Comparison of ENCODE assay signal across 14 cellular contexts in the genomic region with DNA sequence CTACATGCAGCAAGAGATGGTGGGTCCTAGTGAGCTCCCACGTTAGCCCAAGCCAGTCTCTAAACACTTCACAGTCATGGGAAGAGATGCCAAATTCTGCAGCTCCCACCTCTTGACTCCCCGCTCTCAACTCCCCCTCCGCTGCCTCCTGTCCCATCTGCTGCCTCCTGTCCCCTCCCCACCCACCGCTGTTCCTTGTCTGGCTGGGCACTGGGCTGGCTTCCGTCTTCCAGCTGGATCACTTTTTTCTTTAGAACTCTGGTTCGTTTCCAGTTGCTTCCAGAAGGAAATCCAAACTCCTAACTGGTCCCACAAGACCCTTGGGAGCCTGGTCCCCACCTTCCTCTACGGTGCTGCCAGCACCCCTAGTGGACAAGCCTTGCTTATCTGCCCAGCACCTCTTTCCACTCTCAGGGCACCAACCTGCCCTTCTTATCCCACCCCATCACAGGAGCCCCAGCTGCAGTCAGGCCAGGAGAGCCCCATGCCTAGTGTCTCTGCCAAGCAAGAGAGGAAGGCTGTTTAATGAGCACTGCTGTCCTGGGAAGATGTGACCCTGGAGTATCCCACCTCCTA. TPM values are rescaled to one million over a fixed set of nuclear protein-coding genes. Genes with fewer than 3 reads are reported as not detected.
DNase-seq lines count a peak whose midpoint lies in the region; ATAC-seq, FAIRE-seq and TF ChIP-seq lines count a peak whose summit lies in the region.
"Had no signal": no experiment of that assay in that cellular context is flagged by ENCODE, and none has a peak within 500 bp of the region (broad histone marks: within the 10 kb centered on the region; RNA-seq: fewer than 3 reads in every experiment).

No MANE protein-coding gene starts in this region.

- in situ Hi-C loops in GM12878 (cut with MboI), result no loop called here

- peak; percentile 2 for TF ChIP-seq CTCF in AG09319 (IDR thresholded peaks at IDR 0.05; ENCODE audit: low read depth, low read length)
- peak; percentile 5 to 66 (median 58); a peak in 4 of 6 replicates for TF ChIP-seq CTCF in HCT116 (IDR thresholded peaks at IDR 0.05 in 2 of 3, conservative IDR thresholded peaks at IDR 0.05 in 1 of 3; ENCODE audit: borderline replicate concordance in 1 of 3, insufficient read depth in 1 of 3, low read depth in 2 of 3, low read length in 2 of 3)
- TF ChIP-seq CTCF in GM12878 (IDR thresholded peaks at IDR 0.05 in 2 of 3, conservative IDR thresholded peaks at IDR 0.05 in 1 of 3; ENCODE audit: control insufficient read depth in 2 of 3, extremely low read depth in 1 of 3, insufficient read depth in 1 of 3, low read depth in 3 of 3, low read length in 3 of 3), result peak in 2 of 3 experiments; percentile 14 to 30; a peak in 1 of 6 replicates
- TF ChIP-seq CTCF in kidney epithelial cell (IDR thresholded peaks at IDR 0.05; ENCODE audit: insufficient read depth, low read length, poor library complexity, severe bottlenecking), result peak; percentile 3

- H3K4me3 ChIP-seq in HCT116 (replicated peaks in 1 of 2; ENCODE audit: low read depth in 1 of 2, low read length in 2 of 2) (no peak overlapping the region), GM12878 (no peak overlapping the region), kidney epithelial cell (ENCODE audit: low read depth, low read length) (no peak overlapping the region)

- H3K9ac ChIP-seq in HCT116 (ENCODE audit: low read length) (no peak overlapping the region), GM12878 (ENCODE audit: control insufficient read depth, insufficient read depth, low read length) (no peak overlapping the region)

- WGBS in GM12878 (ENCODE audit: insufficient coverage, insufficient replicate concordance, low lambda C conversion rate, missing lambda C conversion rate), result 19% methylated on average over 5 of the region's 7 CpGs

- H3K9me3 Mint-ChIP-seq in stimulated activated naive B cell treated with anti-CD40 and anti-IgM and Interleukin-4, amounts not matched to agents 10 μg/mL and 1 μg/mL and 100 μg/mL, for 72 hours, result peaks cover 0 to 4% of the 10 kb centered on the region in 2 donors
- H3K9me3 Mint-ChIP-seq: stimulated activated naive CD8-positive, alpha-beta T cell treated with anti-CD3 and anti-CD28 coated beads, Interleukin-15, amount 100 ng/mL, for 72 hours had no signal

- no peak for FAIRE-seq in GM12878 (lab: Jason Lieb, UNC)

- peaks cover 10 to 39% of the 10 kb centered on the region in 2 donors for H3K27me3 Mint-ChIP-seq in stimulated activated naive B cell treated with anti-CD40 and anti-IgM and Interleukin-4, amounts not matched to agents 10 μg/mL and 1 μg/mL and 100 μg/mL, for 72 hours

- ATAC-seq in HCT116 (peak; percentile 82), GM12878 (no peak)
- ATAC-seq in stimulated activated naive B cell treated with anti-CD40 and anti-IgM and Interleukin-4, amounts not matched to agents 10 μg/mL and 1 μg/mL and 100 μg/mL, for 72 hours (replicated peaks), result no peak
- ATAC-seq: activated CD8-positive, alpha-beta T cell treated with anti-CD3 and anti-CD28 coated beads, Interleukin-2, amount 10 ng/mL, durations not matched to agents 7 days and 5 days; stimulated activated naive CD8-positive, alpha-beta T cell treated with anti-CD3 and anti-CD28 coated beads, Interleukin-15, amount 100 ng/mL, for 72 hours had no signal

- TF ChIP-seq RAD21 in HCT116 (IDR thresholded peaks at IDR 0.05; ENCODE audit: low read depth) (0 out of 2 replicates have a peak, but pooled peaks have one; percentile 16), GM12878 (IDR thresholded peaks at IDR 0.05; ENCODE audit: insufficient read depth, low read depth, low read length) (no peak)

- H3K79me2 ChIP-seq in HCT116 (ENCODE audit: insufficient read depth, low read length) (no peaks in the 10 kb centered on the region), GM12878 (ENCODE audit: control insufficient read depth, insufficient read depth, low read length) (no peaks in the 10 kb centered on the region)

- no peaks in the 10 kb centered on the region for H3K4me1 Mint-ChIP-seq in stimulated activated naive B cell treated with anti-CD40 and anti-IgM and Interleukin-4, amounts not matched to agents 10 μg/mL and 1 μg/mL and 100 μg/mL, for 72 hours
- H3K4me1 Mint-ChIP-seq: B cell; stimulated activated naive CD8-positive, alpha-beta T cell treated with anti-CD3 and anti-CD28 coated beads, Interleukin-15, amount 100 ng/mL, for 72 hours had no signal

- TF ChIP-seq POLR2A in HCT116 (IDR thresholded peaks at IDR 0.05; ENCODE audit: borderline replicate concordance, extremely low read depth, insufficient read depth, insufficient read length) (no peak), GM12878 (IDR thresholded peaks at IDR 0.05; ENCODE audit: low read depth, low read length) (no peak)

- H3K4me3 Mint-ChIP-seq in stimulated activated naive B cell treated with anti-CD40 and anti-IgM and Interleukin-4, amounts not matched to agents 10 μg/mL and 1 μg/mL and 100 μg/mL, for 72 hours, result no peak overlapping the region
- H3K4me3 Mint-ChIP-seq: activated CD8-positive, alpha-beta T cell treated with anti-CD3 and anti-CD28 coated beads, Interleukin-2, amount 10 ng/mL, durations not matched to agents 7 days and 5 days; B cell; stimulated activated naive CD8-positive, alpha-beta T cell treated with anti-CD3 and anti-CD28 coated beads, Interleukin-15, amount 100 ng/mL, for 72 hours had no signal

- no peak for TF ChIP-seq EP300 in GM12878 (IDR thresholded peaks at IDR 0.05; ENCODE audit: borderline replicate concordance in 1 of 2, control insufficient read depth in 1 of 2, low read depth in 2 of 2, low read length in 2 of 2)

- no peak for DNase-seq in AG09319 (ENCODE audit: extremely low read depth, low read depth)
- DNase-seq in HCT116 (ENCODE audit: low read depth, low spot score), result no peak
- no peak for DNase-seq in GM12878 (ENCODE audit: low read depth, low spot score)
- no peak for DNase-seq in kidney epithelial cell (ENCODE audit: low read depth)
- no peak for DNase-seq in stimulated activated naive B cell treated with anti-CD40 and anti-IgM and Interleukin-4, amounts not matched to agents 10 μg/mL and 1 μg/mL and 100 μg/mL, for 72 hours
- no peak for DNase-seq in islet precursor cell
- no peak for DNase-seq in HuH-7.5 (ENCODE audit: low spot score)
- DNase-seq in activated effector memory CD4-positive, alpha-beta T cell treated with Interleukin-2 at 50 U/mL for 16 hours, result no peak
- DNase-seq: activated CD8-positive, alpha-beta T cell treated with anti-CD3 and anti-CD28 coated beads, Interleukin-2, amount 10 ng/mL, durations not matched to agents 7 days and 5 days; dermis blood vessel endothelial cell; MV-4-11; NCI-H446; stimulated activated naive CD8-positive, alpha-beta T cell treated with anti-CD3 and anti-CD28 coated beads, Interleukin-15, amount 100 ng/mL, for 72 hours had no signal

- RAD21 ChIA-PET in HCT116 (lab: Charles Lee; ENCODE audit: low non-redundant PET in 1 of 2, low total read pairs in 2 of 2, uncharacterized antibody in 2 of 2, unreplicated experiment in 2 of 2), result no interaction called here
- RAD21 ChIA-PET in GM12878 (lab: Charles Lee; ENCODE audit: unreplicated experiment), result no interaction called here

- no peaks in the 10 kb centered on the region for H3K9me3 ChIP-seq in HCT116 (ENCODE audit: control insufficient read depth in 1 of 2, insufficient read depth in 1 of 2, low read depth in 1 of 2, low read length in 2 of 2)
- no peaks in the 10 kb centered on the region for H3K9me3 ChIP-seq in GM12878 (replicated peaks; ENCODE audit: control insufficient read depth, insufficient read depth, low read length)

- H2AFZ ChIP-seq in HCT116 (ENCODE audit: low read depth, low read length, poor library complexity, severe bottlenecking), result no peak overlapping the region
- H2AFZ ChIP-seq in GM12878 (ENCODE audit: control insufficient read depth, low read depth, low read length), result no peak overlapping the region

- no peaks in the 10 kb centered on the region for H3K4me1 ChIP-seq in HCT116 (ENCODE audit: control insufficient read depth in 1 of 2, insufficient read depth in 2 of 2, low read length in 2 of 2)
- H3K4me1 ChIP-seq in GM12878 (ENCODE audit: control insufficient read depth, insufficient read depth, low read length), result no peaks in the 10 kb centered on the region

- H3K36me3 Mint-ChIP-seq in stimulated activated naive B cell treated with anti-CD40 and anti-IgM and Interleukin-4, amounts not matched to agents 10 μg/mL and 1 μg/mL and 100 μg/mL, for 72 hours, result no peaks in the 10 kb centered on the region

- BruUV-seq in HCT116 (replicated peaks; lab: Mats Ljungman, UMichigan), result no TSS peak
- no TSS peak for BruUV-seq in GM12878 (replicated peaks; lab: Mats Ljungman, UMichigan)

- SMC1A ChIA-PET in GM12878 (lab: Charles Lee; ENCODE audit: uncharacterized antibody, unreplicated experiment), result interaction anchor here (0.6 kb wide), 1 partner anchor 51 kb away, joined by 3 read pairs; no protein-coding TSS in a partner anchor

- H3K9me2 ChIP-seq in HCT116 (ENCODE audit: insufficient read depth), result no peaks in the 10 kb centered on the region

- H3K4me2 ChIP-seq in HCT116 (ENCODE audit: low read length) (no peak overlapping the region), GM12878 (ENCODE audit: control insufficient read depth, insufficient read depth) (no peak overlapping the region)

- POLR2A ChIA-PET in HCT116 (lab: Charles Lee), result no interaction called here
- POLR2A ChIA-PET in GM12878 (lab: Charles Lee), result no interaction called here

- intact Hi-C loops in HCT116 (cut with micrococcal nuclease) (no loop called here), GM12878 (cut with micrococcal nuclease; ENCODE audit: unreplicated experiment) (no loop called here)

- no peaks in the 10 kb centered on the region for H3K36me3 ChIP-seq in HCT116 (ENCODE audit: control insufficient read depth in 1 of 2, insufficient read depth in 2 of 2, low read length in 2 of 2)
- H3K36me3 ChIP-seq in GM12878 (ENCODE audit: control insufficient read depth in 2 of 2, insufficient read depth in 2 of 2, low read length in 1 of 2), result no peaks in the 10 kb centered on the region
- no peaks in the 10 kb centered on the region for H3K36me3 ChIP-seq in kidney epithelial cell (ENCODE audit: control insufficient read depth, insufficient read depth, low read length)

- H3K27ac ChIP-seq in HCT116 (ENCODE audit: low read depth, low read length) (no peak overlapping the region), GM12878 (ENCODE audit: control insufficient read depth, insufficient read depth) (no peak overlapping the region)

- CTCF ChIA-PET in HCT116 (lab: Charles Lee) (no interaction called here), GM12878 (lab: Yijun Ruan, JAX) (no interaction called here)

- H3K27me3 ChIP-seq in HCT116 (ENCODE audit: insufficient read depth, low read length), result peaks cover 22% of the 10 kb centered on the region; the same call in 1 of the 2 replicates
- no peaks in the 10 kb centered on the region for H3K27me3 ChIP-seq in GM12878 (replicated peaks in 1 of 2; ENCODE audit: control insufficient read depth in 2 of 2, insufficient read depth in 2 of 2, low read length in 1 of 2)
- peaks cover 15% of the 10 kb centered on the region for H3K27me3 ChIP-seq in kidney epithelial cell (ENCODE audit: control insufficient read depth, insufficient read depth, low read length)

- H4K20me1 ChIP-seq in HCT116 (ENCODE audit: insufficient read depth) (no peaks in the 10 kb centered on the region), GM12878 (ENCODE audit: control insufficient read depth, insufficient read depth) (no peaks in the 10 kb centered on the region)

- H3K27ac Mint-ChIP-seq in stimulated activated naive B cell treated with anti-CD40 and anti-IgM and Interleukin-4, amounts not matched to agents 10 μg/mL and 1 μg/mL and 100 μg/mL, for 72 hours, result no peak overlapping the region
- H3K27ac Mint-ChIP-seq: activated CD8-positive, alpha-beta T cell treated with anti-CD3 and anti-CD28 coated beads, Interleukin-2, amount 10 ng/mL, durations not matched to agents 7 days and 5 days; B cell; stimulated activated naive CD8-positive, alpha-beta T cell treated with anti-CD3 and anti-CD28 coated beads, Interleukin-15, amount 100 ng/mL, for 72 hours had no signal

RNA-seq across cellular contexts. Expression of a gene that starts 12.1 kb away (rescaled TPM):
- not detected for total RNA-seq in HCT116 (2021; ENCODE audit: unreplicated experiment)
- polyA plus RNA-seq in HCT116 (2012), result not detected in 2 replicates
- total RNA-seq in GM12878 (2013; cell fraction: nucleolus; rRNA removed), result not detected in 2 replicates
- not detected in 2 replicates for total RNA-seq in GM12878 (2014; rRNA removed)
- total RNA-seq in GM12878 (2014; rRNA removed; fragmentation: Illumina TruSeq; extraction: Trizol), result not detected in 2 replicates
- total RNA-seq in GM12878 (2021), result not detected in 2 replicates
- not detected for polyA plus RNA-seq in GM12878 (2011; ENCODE audit: low read depth)
- polyA plus RNA-seq in GM12878 (2011; rRNA removed), result not detected in 2 replicates
- not detected in 2 replicates for polyA plus RNA-seq in GM12878 (2011; cell fraction: cytosol; rRNA removed)
- not detected in 2 replicates for polyA plus RNA-seq in GM12878 (2011; cell fraction: nucleus; rRNA removed)
- not detected in 2 replicates for polyA plus RNA-seq in GM12878 (2012)
- not detected in 2 replicates for polyA plus RNA-seq in GM12878 (2014; fragmentation: Illumina TruSeq; extraction: Trizol)
- polyA plus RNA-seq in GM12878 (2014; fragmentation: Nextera tagmentation; extraction: Ambion mirVana), result not detected
- not detected in 2 replicates for polyA plus RNA-seq in GM12878 (2014; rRNA removed)
- polyA plus RNA-seq in GM12878 (2016; fragmentation: Nextera tagmentation; extraction: Ambion mirVana), result not detected
- not detected in 2 replicates for polyA minus RNA-seq in GM12878 (2011; rRNA and poly(A)+ RNA removed)
- not detected in 2 replicates for polyA minus RNA-seq in GM12878 (2011; cell fraction: cytosol; rRNA and poly(A)+ RNA removed)
- not detected in 2 replicates for polyA minus RNA-seq in GM12878 (2011; cell fraction: nucleus; rRNA and poly(A)+ RNA removed)
- 1.8 and 4.2 TPM in 2 replicates for total RNA-seq in kidney epithelial cell
- total RNA-seq: activated CD8-positive, alpha-beta T cell treated with anti-CD3 and anti-CD28 coated beads, Interleukin-2, amount 10 ng/mL, durations not matched to agents 7 days and 5 days; B cell; dermis blood vessel endothelial cell had no signal

Comparison
In these comparisons a context has a peak if more than half of its experiments do, and no peak if none do; other contexts are left out.
1. CTCF ChIP-seq: peak in every context shown above with its lines; median percentile 58 in HCT116; 22 in GM12878; 3 in kidney epithelial cell; 2 in AG09319.